20 cellular contexts compared by ENCODE assay signal in genomic region chr12:2345902-2346301, GRCh38.
DNase-seq lines count a peak whose midpoint lies in the region; ATAC-seq, FAIRE-seq and TF ChIP-seq lines count a peak whose summit lies in the region.
"Had no signal": no experiment of that assay in that cellular context is flagged by ENCODE, and none has a peak within 500 bp of the region (broad histone marks: within the 10 kb centered on the region; RNA-seq: fewer than 3 reads in every experiment).

No MANE protein-coding gene starts in this region.

- TF ChIP-seq RAD21 in H1 (IDR thresholded peaks at IDR 0.05 in 1 of 2, conservative IDR thresholded peaks at IDR 0.05 in 1 of 2; ENCODE audit: low read depth in 2 of 2, low read length in 2 of 2) (no peak), HepG2 (CRISPR knock-in tag; IDR thresholded peaks at IDR 0.05) (no peak)

- H3K23me2 ChIP-seq in H1 (ENCODE audit: low read depth, low read length) = no peaks in the 10 kb centered on the region

- peak overlapping the region; percentile 90; the same call in 1 of the 2 replicates for H2BK15ac ChIP-seq in H1 (ENCODE audit: low read length)

- BruUV-seq in HepG2 (replicated peaks; lab: Mats Ljungman, UMichigan) = no TSS peak

- no peaks in the 10 kb centered on the region for H3K9me3 ChIP-seq in H1 (ENCODE audit: insufficient read depth in 2 of 2, low read depth in 1 of 2, low read length in 1 of 2)
- H3K9me3 ChIP-seq in muscle layer of colon (ENCODE audit: low read length) = no peaks in the 10 kb centered on the region
- H3K9me3 ChIP-seq in stomach = no peaks in the 10 kb centered on the region
- H3K9me3 ChIP-seq in HepG2 (ENCODE audit: low read length) = no peaks in the 10 kb centered on the region
- H3K9me3 ChIP-seq in testis = no peaks in the 10 kb centered on the region

- no peak overlapping the region for H3K27ac ChIP-seq in GM23338 (ENCODE audit: low read depth)
- H3K27ac ChIP-seq in H1 (ENCODE audit: low read depth, low read length) = no peak overlapping the region
- peak overlapping the region; percentile 71 for H3K27ac ChIP-seq in muscle layer of colon (ENCODE audit: low read depth, low read length)
- H3K27ac ChIP-seq in stomach = peak overlapping the region in 3 of 5 donors; percentile 54 to 82 (median 61)
- no peak overlapping the region for H3K27ac ChIP-seq in HepG2 (ENCODE audit: extremely low read length, insufficient read depth, low read length)
- H3K27ac ChIP-seq in testis = no peak overlapping the region

- H2AFZ ChIP-seq in GM23338 (no peak overlapping the region), H1 (ENCODE audit: low read length) (no peak overlapping the region), HepG2 (ENCODE audit: low read length) (no peak overlapping the region)

- FAIRE-seq in H1 (lab: Jason Lieb, UNC) (no peak), HepG2 (lab: Jason Lieb, UNC) (no peak)
- FAIRE-seq: A204.1, GM18507, GM19239 had no signal

- H4K20me1 ChIP-seq in GM23338 (replicated peaks; ENCODE audit: insufficient read depth) = no peaks in the 10 kb centered on the region
- no peaks in the 10 kb centered on the region for H4K20me1 ChIP-seq in H1 (replicated peaks in 1 of 2; ENCODE audit: control insufficient read depth in 1 of 2, insufficient read depth in 2 of 2, low read length in 2 of 2)
- no peaks in the 10 kb centered on the region for H4K20me1 ChIP-seq in HepG2 (ENCODE audit: insufficient read depth, low read length)

- H3K27me3 ChIP-seq in GM23338 (ENCODE audit: insufficient read depth) = no peaks in the 10 kb centered on the region
- H3K27me3 ChIP-seq in H1 (replicated peaks in 1 of 4; ENCODE audit: control insufficient read depth in 3 of 4, extremely low read depth in 1 of 4, insufficient read depth in 3 of 4, low read length in 3 of 4) = no peaks in the 10 kb centered on the region
- no peaks in the 10 kb centered on the region for H3K27me3 ChIP-seq in muscle layer of colon (ENCODE audit: control insufficient read depth in 1 of 2, insufficient read depth in 2 of 2, low read length in 2 of 2)
- H3K27me3 ChIP-seq in stomach = peaks cover 0 to 3% (median 0%) of the 10 kb centered on the region in 3 donors
- peaks cover 0 to 46% of the 10 kb centered on the region in 2 experiments; a peak in 3 of 5 replicates for H3K27me3 ChIP-seq in HepG2 (ENCODE audit: control insufficient read depth in 1 of 2, insufficient read depth in 2 of 2, low read length in 2 of 2)
- H3K27me3 ChIP-seq in testis = no peaks in the 10 kb centered on the region

- TF ChIP-seq EP300 in H1 (IDR thresholded peaks at IDR 0.05; ENCODE audit: borderline replicate concordance in 1 of 2, low read depth in 2 of 2, low read length in 2 of 2) (no peak), stomach (IDR thresholded peaks at IDR 0.05) (no peak), HepG2 (IDR thresholded peaks at IDR 0.05; ENCODE audit: low read depth in 2 of 2, low read length in 2 of 2) (no peak), HepG2 (CRISPR knock-in tag; IDR thresholded peaks at IDR 0.05; ENCODE audit: borderline replicate concordance) (no peak)

- no peaks in the 10 kb centered on the region for H3K9me3 Mint-ChIP-seq in GM23338

- intact Hi-C loops in stomach (cut with DNase I; ENCODE audit: low total_unique reads) (no loop called here), HepG2 (cut with micrococcal nuclease; ENCODE audit: unreplicated experiment) (no loop called here), testis (cut with DNase I; ENCODE audit: low total_unique reads) (no loop called here)

- H3K79me1 ChIP-seq in H1 (ENCODE audit: low read depth, low read length) = no peaks in the 10 kb centered on the region

- no peaks in the 10 kb centered on the region for H3K9me2 ChIP-seq in GM23338 (ENCODE audit: insufficient read depth)

- H3K23ac ChIP-seq in H1 (ENCODE audit: insufficient read length) = no peak overlapping the region

- no peak for TF ChIP-seq CTCF in GM23338 (conservative IDR thresholded peaks at IDR 0.05; ENCODE audit: low read depth in 2 of 2)
- TF ChIP-seq CTCF in H1 (IDR thresholded peaks at IDR 0.05; ENCODE audit: control extremely low read depth in 1 of 3, insufficient read depth in 1 of 3, low read depth in 1 of 3, low read length in 3 of 3) = no peak
- TF ChIP-seq CTCF in stomach (IDR thresholded peaks at IDR 0.05) = no peak
- TF ChIP-seq CTCF in HepG2 (CRISPR knock-in tag; IDR thresholded peaks at IDR 0.05) = no peak
- no peak for TF ChIP-seq CTCF in testis (IDR thresholded peaks at IDR 0.05)

- H3K79me2 ChIP-seq in GM23338 (replicated peaks; ENCODE audit: insufficient read depth) (no peaks in the 10 kb centered on the region), H1 (ENCODE audit: control insufficient read depth in 1 of 2, insufficient read depth in 2 of 2, low read length in 2 of 2) (no peaks in the 10 kb centered on the region), HepG2 (ENCODE audit: insufficient read depth, low read length) (no peaks in the 10 kb centered on the region)

- no peak overlapping the region for H3K4me3 Mint-ChIP-seq in GM23338

- no peak overlapping the region for H3K9ac ChIP-seq in H1 (replicated peaks in 1 of 4; ENCODE audit: extremely low read depth in 1 of 4, low read depth in 3 of 4, low read length in 3 of 4)
- H3K9ac ChIP-seq in muscle layer of colon (ENCODE audit: low read length) = no peak overlapping the region
- H3K9ac ChIP-seq in HepG2 (ENCODE audit: insufficient read depth, low read depth, low read length) = no peak overlapping the region

- no peak overlapping the region for H2BK120ac ChIP-seq in H1 (replicated peaks; ENCODE audit: low read depth, low read length)

- CTCF ChIA-PET in H1 (lab: Charles Lee; ENCODE audit: partially characterized antibody) (interaction anchor here (0.6 to 4.5 kb wide), 6 partner anchors 11 to 56 kb away, joined by 3 to 30 read pairs (median 4); no protein-coding TSS in a partner anchor), HepG2 (lab: Yijun Ruan, JAX; ENCODE audit: low intra/inter-chr PET ratio, low total read pairs) (no interaction called here)

- no peak for ATAC-seq in GM23338
- no peak for ATAC-seq in HepG2

- H3K4ac ChIP-seq in H1 (replicated peaks; ENCODE audit: insufficient read length, low read depth, low read length) = no peak overlapping the region

- no peak overlapping the region for H4K8ac ChIP-seq in H1 (ENCODE audit: extremely low read depth, insufficient read depth, low read length)

- 79% methylated on average over 11 of the region's 11 CpGs; no CpG with 5 or more reads in 1 of the 2 experiments for WGBS in H1 (ENCODE audit: extremely low coverage in 1 of 2, insufficient coverage in 1 of 2, insufficient read length in 1 of 2, insufficient replicate concordance in 2 of 2, low coverage in 1 of 2, low lambda C conversion rate in 2 of 2, missing lambda C conversion rate in 1 of 2), 2 experiments
- WGBS in stomach, 5 donors = 65 to 80% (median 73%) methylated on average over 9 to 11 of the region's 11 CpGs
- 3% methylated on average over 11 of the region's 11 CpGs for WGBS in HepG2 (ENCODE audit: low lambda C conversion rate)
- 83 to 89% methylated on average over 11 of the region's 11 CpGs for WGBS in testis, 2 donors

- H3K4me1 ChIP-seq in GM23338 (ENCODE audit: insufficient read depth) (peaks cover 19% of the 10 kb centered on the region), H1 (replicated peaks in 1 of 4; ENCODE audit: control insufficient read depth in 3 of 4, insufficient read depth in 4 of 4, low read length in 3 of 4) (peaks cover 3 to 12% (median 9%) of the 10 kb centered on the region in 4 experiments), muscle layer of colon (ENCODE audit: insufficient read depth, low read length) (peaks cover 97% of the 10 kb centered on the region), stomach (peaks cover 13 to 79% (median 50%) of the 10 kb centered on the region in 4 donors), HepG2 (ENCODE audit: insufficient read depth, low read length) (no peaks in the 10 kb centered on the region), testis (peaks cover 10% of the 10 kb centered on the region)

- in situ Hi-C loops in HepG2 (cut with HindIII; ENCODE audit: extremely low pct_ligation_motif_present, low pct_unique_long_range_greater_than_20kb) = no loop called here

- H2BK5ac ChIP-seq in H1 (ENCODE audit: low read depth, low read length) = 0 out of 2 replicates have a peak overlapping the region, but pooled peaks have one; percentile 31

- peak overlapping the region; percentile 94; the same call in 1 of the 2 replicates for H2BK12ac ChIP-seq in H1 (ENCODE audit: low read depth, low read length)

- peaks cover 6% of the 10 kb centered on the region for H3K27me3 Mint-ChIP-seq in GM23338 (ENCODE audit: insufficient read depth, low read depth, poor library complexity)

- peaks cover 25% of the 10 kb centered on the region for H3K4me1 Mint-ChIP-seq in GM23338

- peak overlapping the region; percentile 62; the same call in 1 of the 2 replicates for H2BK20ac ChIP-seq in H1 (ENCODE audit: low read length)

- H3K18ac ChIP-seq in H1 (ENCODE audit: extremely low read depth, low read length) = no peak overlapping the region

- H3K14ac ChIP-seq in H1 (ENCODE audit: insufficient read length) = no peak overlapping the region

- no peak overlapping the region for H3K56ac ChIP-seq in H1 (replicated peaks; ENCODE audit: insufficient read length, low read depth, low read length)

- no peak overlapping the region for H4K91ac ChIP-seq in H1 (replicated peaks; ENCODE audit: insufficient read length, low read length)

- H3K4me2 ChIP-seq in GM23338 (no peak overlapping the region), H1 (ENCODE audit: insufficient read depth in 1 of 2, low read depth in 2 of 2, low read length in 2 of 2) (no peak overlapping the region), HepG2 (ENCODE audit: low read depth, low read length) (no peak overlapping the region)

- H3K27ac Mint-ChIP-seq in GM23338 = 0 out of 2 replicates have a peak overlapping the region, but pooled peaks have one; percentile 14

- H3F3A ChIP-seq in GM23338 (replicated peaks; ENCODE audit: low read depth) = no peaks in the 10 kb centered on the region

- H3K36me3 ChIP-seq in GM23338 (ENCODE audit: insufficient read depth) (no peaks in the 10 kb centered on the region), H1 (ENCODE audit: control insufficient read depth in 2 of 4, insufficient read depth in 4 of 4, low read length in 3 of 4) (no peaks in the 10 kb centered on the region), muscle layer of colon (ENCODE audit: insufficient read depth, low read length) (no peaks in the 10 kb centered on the region), stomach (no peaks in the 10 kb centered on the region), HepG2 (replicated peaks in 1 of 2; ENCODE audit: control insufficient read depth in 1 of 2, insufficient read depth in 2 of 2, low read length in 2 of 2) (no peaks in the 10 kb centered on the region), testis (ENCODE audit: low read depth, missing control alignments) (no peaks in the 10 kb centered on the region)

- no peak overlapping the region for H3K4me3 ChIP-seq in GM23338
- no peak overlapping the region for H3K4me3 ChIP-seq in H1 (ENCODE audit: extremely low read depth in 1 of 4, insufficient read depth in 2 of 4, low read depth in 3 of 4, low read length in 4 of 4)
- no peak overlapping the region for H3K4me3 ChIP-seq in muscle layer of colon (ENCODE audit: low read depth in 1 of 2, low read length in 2 of 2)
- H3K4me3 ChIP-seq in stomach = no peak overlapping the region
- H3K4me3 ChIP-seq in HepG2 (replicated peaks in 1 of 3; ENCODE audit: insufficient read depth in 1 of 3, low read depth in 2 of 3, low read length in 3 of 3) = no peak overlapping the region
- no peak overlapping the region for H3K4me3 ChIP-seq in testis

- POLR2A ChIA-PET in H1 (lab: Charles Lee; ENCODE audit: partially characterized antibody) (interaction anchor here (0.7 kb wide), 1 partner anchor 20 kb away, joined by 3 read pairs; no protein-coding TSS in a partner anchor), HepG2 (lab: Yijun Ruan, JAX) (no interaction called here)

- no peak overlapping the region for H4K5ac ChIP-seq in H1 (ENCODE audit: insufficient read length, low read depth, low read length)

- no peak for TF ChIP-seq POLR2A in H1 (IDR thresholded peaks at IDR 0.05; ENCODE audit: control extremely low read depth in 1 of 2, low read depth in 2 of 2, low read length in 2 of 2)
- no peak for TF ChIP-seq POLR2A in stomach (IDR thresholded peaks at IDR 0.05)
- no peak for TF ChIP-seq POLR2A in HepG2 (IDR thresholded peaks at IDR 0.05; ENCODE audit: insufficient read depth in 1 of 2, low read depth in 2 of 2, low read length in 2 of 2)
- TF ChIP-seq POLR2A in testis (IDR thresholded peaks at IDR 0.05) = no peak

- no peak overlapping the region for H2AK5ac ChIP-seq in H1 (ENCODE audit: low read depth, low read length)

- H3K36me3 Mint-ChIP-seq in GM23338 (ENCODE audit: low read depth) = no peaks in the 10 kb centered on the region

- no peak for DNase-seq in GM23338 (ENCODE audit: low spot score)
- no peak for DNase-seq in H1 (ENCODE audit: low read depth in 1 of 2, low spot score in 2 of 2)
- DNase-seq in stomach = no peak
- no peak for DNase-seq in 8988T
- DNase-seq in HepG2 (ENCODE audit: low spot score) = no peak
- DNase-seq in NCI-H187 treated with DMSO at 0.1 percent for 48 hours (lab: John Stamatoyannopoulos, UW) = no peak
- no peak for DNase-seq in testis
- DNase-seq: C1 segment of cervical spinal cord, COR-L47, DMS153, EL, MV-4-11, NCI-H1436, NCI-H2081 treated with DMSO at 0.1 percent for 48 hours, NCI-H2227 treated with DMSO at 0.1 percent for 48 hours, OCI-M1 had no signal

Comparison
In these comparisons a context has a peak if more than half of its experiments do, and no peak if none do; other contexts are left out.
1. H3K27ac ChIP-seq: peak in muscle layer of colon (single experiment) and stomach (3 of 5); none in GM23338 (single experiment), H1 (single experiment), HepG2 (single experiment) and testis (0 of 2).